ENCODE assay signal across 1 cellular context in genomic region chr19:10420444-10421239, GRCh38.
A peak's percentile ranks its signal among the peaks of the same experiment; 100 is the strongest.
TF ChIP-seq lines count a peak whose summit lies in the region.

Gene PDE4A (plus strand): TSS chr19:10420538. CDS start chr19:10420765, 227 bp downstream.

TF ChIP-seq in GM12878, 131 proteins besides CTCF, POLR2A, EP300 and RAD21 (continued from another document):
- no peak for TF ChIP-seq ZBTB40 (IDR thresholded peaks at IDR 0.05; ENCODE audit: borderline replicate concordance)
- TF ChIP-seq NBN (IDR thresholded peaks at IDR 0.05), result no peak
- TF ChIP-seq SMC3 (IDR thresholded peaks at IDR 0.05; ENCODE audit: borderline replicate concordance, low read length), result no peak
- no peak for TF ChIP-seq TCF7 (IDR thresholded peaks at IDR 0.05; ENCODE audit: borderline replicate concordance)
- no peak for TF ChIP-seq MTA2 (IDR thresholded peaks at IDR 0.05; ENCODE audit: low read depth)
- no peak for TF ChIP-seq EED (IDR thresholded peaks at IDR 0.05; ENCODE audit: low read depth)
- no peak for TF ChIP-seq RAD51 (IDR thresholded peaks at IDR 0.05)
- no peak for TF ChIP-seq NFXL1 (IDR thresholded peaks at IDR 0.05; ENCODE audit: borderline replicate concordance)
- no peak for TF ChIP-seq PML (IDR thresholded peaks at IDR 0.05; ENCODE audit: low read length)
- no peak for TF ChIP-seq FOXM1 (IDR thresholded peaks at IDR 0.05; ENCODE audit: low read depth, low read length)
- TF ChIP-seq, protein P1, sequence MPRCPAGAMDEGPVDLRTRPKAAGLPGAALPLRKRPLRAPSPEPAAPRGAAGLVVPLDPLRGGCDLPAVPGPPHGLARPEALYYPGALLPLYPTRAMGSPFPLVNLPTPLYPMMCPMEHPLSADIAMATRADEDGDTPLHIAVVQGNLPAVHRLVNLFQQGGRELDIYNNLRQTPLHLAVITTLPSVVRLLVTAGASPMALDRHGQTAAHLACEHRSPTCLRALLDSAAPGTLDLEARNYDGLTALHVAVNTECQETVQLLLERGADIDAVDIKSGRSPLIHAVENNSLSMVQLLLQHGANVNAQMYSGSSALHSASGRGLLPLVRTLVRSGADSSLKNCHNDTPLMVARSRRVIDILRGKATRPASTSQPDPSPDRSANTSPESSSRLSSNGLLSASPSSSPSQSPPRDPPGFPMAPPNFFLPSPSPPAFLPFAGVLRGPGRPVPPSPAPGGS (IDR thresholded peaks at IDR 0.05; ENCODE audit: borderline replicate concordance, insufficient read depth, low read depth, low read length, poor library complexity, severe bottlenecking), result no peak
- TF ChIP-seq SPI1 (IDR thresholded peaks at IDR 0.05; ENCODE audit: borderline replicate concordance, insufficient read depth, low read depth, low read length), result no peak
- no peak; the same call in 1 of the 2 replicates for TF ChIP-seq ATF7 (IDR thresholded peaks at IDR 0.05; ENCODE audit: low read depth)
- TF ChIP-seq BHLHE40 (IDR thresholded peaks at IDR 0.05; ENCODE audit: borderline replicate concordance in 1 of 2, low read depth in 2 of 2, low read length in 1 of 2), result peak in 1 of 2 experiments; percentile 44; a peak in 1 of 4 replicates
- no peak for TF ChIP-seq CREB1 (IDR thresholded peaks at IDR 0.05; ENCODE audit: low read depth)
- TF ChIP-seq SMAD5 (IDR thresholded peaks at IDR 0.05; ENCODE audit: low read depth), result no peak
- TF ChIP-seq, protein P2, sequence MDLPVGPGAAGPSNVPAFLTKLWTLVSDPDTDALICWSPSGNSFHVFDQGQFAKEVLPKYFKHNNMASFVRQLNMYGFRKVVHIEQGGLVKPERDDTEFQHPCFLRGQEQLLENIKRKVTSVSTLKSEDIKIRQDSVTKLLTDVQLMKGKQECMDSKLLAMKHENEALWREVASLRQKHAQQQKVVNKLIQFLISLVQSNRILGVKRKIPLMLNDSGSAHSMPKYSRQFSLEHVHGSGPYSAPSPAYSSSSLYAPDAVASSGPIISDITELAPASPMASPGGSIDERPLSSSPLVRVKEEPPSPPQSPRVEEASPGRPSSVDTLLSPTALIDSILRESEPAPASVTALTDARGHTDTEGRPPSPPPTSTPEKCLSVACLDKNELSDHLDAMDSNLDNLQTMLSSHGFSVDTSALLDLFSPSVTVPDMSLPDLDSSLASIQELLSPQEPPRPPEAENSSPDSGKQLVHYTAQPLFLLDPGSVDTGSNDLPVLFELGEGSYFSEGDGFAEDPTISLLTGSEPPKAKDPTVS (IDR thresholded peaks at IDR 0.05; ENCODE audit: low read depth, low read length), result 0 out of 2 replicates have a peak, but pooled peaks have one; percentile 28
- no peak for TF ChIP-seq CBFB (IDR thresholded peaks at IDR 0.05; ENCODE audit: low read depth)
- peak; percentile 76 for TF ChIP-seq IKZF1 (conservative IDR thresholded peaks at IDR 0.05)
- TF ChIP-seq, protein P3, sequence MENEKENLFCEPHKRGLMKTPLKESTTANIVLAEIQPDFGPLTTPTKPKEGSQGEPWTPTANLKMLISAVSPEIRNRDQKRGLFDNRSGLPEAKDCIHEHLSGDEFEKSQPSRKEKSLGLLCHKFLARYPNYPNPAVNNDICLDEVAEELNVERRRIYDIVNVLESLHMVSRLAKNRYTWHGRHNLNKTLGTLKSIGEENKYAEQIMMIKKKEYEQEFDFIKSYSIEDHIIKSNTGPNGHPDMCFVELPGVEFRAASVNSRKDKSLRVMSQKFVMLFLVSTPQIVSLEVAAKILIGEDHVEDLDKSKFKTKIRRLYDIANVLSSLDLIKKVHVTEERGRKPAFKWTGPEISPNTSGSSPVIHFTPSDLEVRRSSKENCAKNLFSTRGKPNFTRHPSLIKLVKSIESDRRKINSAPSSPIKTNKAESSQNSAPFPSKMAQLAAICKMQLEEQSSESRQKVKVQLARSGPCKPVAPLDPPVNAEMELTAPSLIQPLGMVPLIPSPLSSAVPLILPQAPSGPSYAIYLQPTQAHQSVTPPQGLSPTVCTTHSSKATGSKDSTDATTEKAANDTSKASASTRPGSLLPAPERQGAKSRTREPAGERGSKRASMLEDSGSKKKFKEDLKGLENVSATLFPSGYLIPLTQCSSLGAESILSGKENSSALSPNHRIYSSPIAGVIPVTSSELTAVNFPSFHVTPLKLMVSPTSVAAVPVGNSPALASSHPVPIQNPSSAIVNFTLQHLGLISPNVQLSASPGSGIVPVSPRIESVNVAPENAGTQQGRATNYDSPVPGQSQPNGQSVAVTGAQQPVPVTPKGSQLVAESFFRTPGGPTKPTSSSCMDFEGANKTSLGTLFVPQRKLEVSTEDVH (IDR thresholded peaks at IDR 0.05; ENCODE audit: low read depth, partially characterized antibody), result no peak
